9 cellular contexts compared by ENCODE assay signal in genomic region chr17:6648181-6648580, GRCh38. TPM values are rescaled to one million over a fixed set of nuclear protein-coding genes. Genes with fewer than 3 reads are reported as not detected.
DNase-seq lines count a peak whose midpoint lies in the region; ATAC-seq and TF ChIP-seq lines count a peak whose summit lies in the region.
"Had no signal": no experiment of that assay in that cellular context is flagged by ENCODE, and none has a peak within 500 bp of the region (broad histone marks: within the 10 kb centered on the region; RNA-seq: fewer than 3 reads in every experiment).

No MANE protein-coding gene starts in this region.

- peak overlapping the region; percentile 3 for H3K4me2 ChIP-seq in DOHH2 (ENCODE audit: low read length)

- H3K36me3 ChIP-seq in DOHH2 (ENCODE audit: control insufficient read depth, low read length) (peaks cover 75% of the 10 kb centered on the region), WERI-Rb-1 (peaks cover 48% of the 10 kb centered on the region), liver (ENCODE audit: control insufficient read depth in 4 of 4, insufficient read depth in 3 of 4, low read depth in 1 of 4, low read length in 3 of 4) (peaks cover 3 to 18% (median 11%) of the 10 kb centered on the region in 4 donors), psoas muscle (ENCODE audit: insufficient read depth in 1 of 2, low read depth in 1 of 2) (peaks cover 5 to 71% of the 10 kb centered on the region in 2 donors), Peyer's patch (peaks cover 0 to 21% (median 0%) of the 10 kb centered on the region in 3 donors)

- H3K27ac ChIP-seq in DOHH2 (ENCODE audit: low read depth, low read length) (no peak overlapping the region), WERI-Rb-1 (no peak overlapping the region), liver (ENCODE audit: low read depth in 1 of 2, low read length in 2 of 2) (no peak overlapping the region), psoas muscle (no peak overlapping the region), Peyer's patch (no peak overlapping the region)

- H3K79me2 ChIP-seq in DOHH2 (ENCODE audit: control insufficient read depth, low read length): peaks cover 87% of the 10 kb centered on the region

- ATAC-seq in psoas muscle (no peak), HG03097 (IDR thresholded peaks at IDR 0.05; ENCODE audit: low FRiP score, unreplicated experiment) (no peak)

- peaks cover 7% of the 10 kb centered on the region; the same call in 1 of the 2 replicates for H4K20me1 ChIP-seq in DOHH2 (ENCODE audit: control insufficient read depth, insufficient read depth, low read depth, low read length)

- H3K4me1 ChIP-seq in DOHH2 (ENCODE audit: control insufficient read depth, low read length) (peaks cover 52% of the 10 kb centered on the region), liver (ENCODE audit: control insufficient read depth in 4 of 4, insufficient read depth in 4 of 4, low read length in 3 of 4) (peaks cover 3 to 37% (median 29%) of the 10 kb centered on the region in 4 donors), psoas muscle (peaks cover 24% of the 10 kb centered on the region), Peyer's patch (peaks cover 0 to 17% (median 3%) of the 10 kb centered on the region in 4 donors)

- DNase-seq in HT1080 (ENCODE audit: low read depth) (peak; percentile 26), WERI-Rb-1 (no peak), psoas muscle (no peak), Peyer's patch (no peak)
- DNase-seq: activated naive CD4-positive, alpha-beta T cell; MG63 had no signal

- peaks cover 15% of the 10 kb centered on the region for H3F3A ChIP-seq in DOHH2 (ENCODE audit: control insufficient read depth, insufficient read depth)

- H3K9me3 ChIP-seq in DOHH2 (ENCODE audit: control insufficient read depth, insufficient read depth, low read length): no peaks in the 10 kb centered on the region
- H3K9me3 ChIP-seq in WERI-Rb-1 (ENCODE audit: severe bottlenecking): peaks cover 3% of the 10 kb centered on the region
- H3K9me3 ChIP-seq in liver (ENCODE audit: control insufficient read depth in 4 of 4, low read length in 3 of 4): no peaks in the 10 kb centered on the region
- no peaks in the 10 kb centered on the region for H3K9me3 ChIP-seq in psoas muscle
- H3K9me3 ChIP-seq in Peyer's patch: no peaks in the 10 kb centered on the region
- H3K9me3 ChIP-seq: MG63 had no signal

- H3K4me3 ChIP-seq in DOHH2 (ENCODE audit: low read length) (no peak overlapping the region), WERI-Rb-1 (ENCODE audit: low read depth, low read length) (no peak overlapping the region), liver (ENCODE audit: low read depth in 1 of 3, low read length in 3 of 3) (no peak overlapping the region), psoas muscle (no peak overlapping the region), Peyer's patch (no peak overlapping the region)
- H3K4me3 ChIP-seq: MG63 had no signal

- TF ChIP-seq RAD21 in liver (IDR thresholded peaks at IDR 0.05): peak; percentile 54 to 64

- TF ChIP-seq POLR2A in Peyer's patch (IDR thresholded peaks at IDR 0.05): no peak

- TF ChIP-seq CTCF in DOHH2 (IDR thresholded peaks at IDR 0.05; ENCODE audit: low read depth, low read length, poor library complexity, severe bottlenecking) (peak; percentile 60), WERI-Rb-1 (IDR thresholded peaks at IDR 0.05; ENCODE audit: low read depth, low read length) (peak; percentile 39; the same call in 1 of the 2 replicates), liver (IDR thresholded peaks at IDR 0.05; ENCODE audit: low read depth, low read length, missing input control) (no peak), psoas muscle (IDR thresholded peaks at IDR 0.05) (no peak), Peyer's patch (IDR thresholded peaks at IDR 0.05) (peak in 3 of 6 experiments; percentile 45 to 59 (median 49))

- intact Hi-C loops in psoas muscle (cut with DNase I): loop anchor here (10.0 kb wide), 1 partner anchor 173 kb away; no protein-coding TSS in a partner anchor

- no peak overlapping the region for H3K9ac ChIP-seq in liver (ENCODE audit: low read depth in 1 of 2, low read length in 2 of 2)

- H3K27me3 ChIP-seq in DOHH2 (ENCODE audit: control insufficient read depth, low read length) (no peaks in the 10 kb centered on the region), WERI-Rb-1 (ENCODE audit: insufficient read depth, low read depth, severe bottlenecking) (no peaks in the 10 kb centered on the region), liver (ENCODE audit: control insufficient read depth in 4 of 4, insufficient read depth in 4 of 4, low read length in 3 of 4) (no peaks in the 10 kb centered on the region), psoas muscle (ENCODE audit: insufficient read depth in 3 of 3, low read length in 2 of 3) (no peaks in the 10 kb centered on the region), Peyer's patch (no peaks in the 10 kb centered on the region)
- H3K27me3 ChIP-seq: MG63 had no signal

- H3K9me2 ChIP-seq in DOHH2 (replicated peaks; ENCODE audit: control insufficient read depth, low read length): no peaks in the 10 kb centered on the region

TF ChIP-seq in liver, 16 proteins besides CTCF, POLR2A, EP300 and RAD21:
- TF ChIP-seq REST (IDR thresholded peaks at IDR 0.05): no peak
- TF ChIP-seq JUND (IDR thresholded peaks at IDR 0.05): no peak
- TF ChIP-seq ATF3 (IDR thresholded peaks at IDR 0.05): no peak

RNA-seq across cellular contexts. Expression of gene MED31, which starts 3.2 kb away (rescaled TPM):
- 37.8 and 48.5 TPM in 2 replicates for total RNA-seq in HT1080 (2014; rRNA removed; shearing (Covaris generic))
- 13.9 and 16.0 TPM in 2 replicates for polyA plus RNA-seq in HT1080 (2015; cell fraction: cytosol; rRNA removed)
- polyA plus RNA-seq in HT1080 (2015; cell fraction: nucleus; rRNA removed): 14.5 and 18.6 TPM in 2 replicates
- total RNA-seq in liver (10 to 100 TPM in 1 of 2 donors, 1 to 10 TPM in 1; 6.9 to 10.4 TPM), psoas muscle (10 to 100 TPM; 12.2 to 12.8 (median 12.7) TPM), Peyer's patch (1 to 10 TPM; 2.0 to 4.9 (median 3.1) TPM)
- polyA plus RNA-seq in liver (10 to 100 TPM in 1 of 2 donors, 1 to 10 TPM in 1; 7.0 to 29.8 TPM), psoas muscle (10 to 100 TPM; 12.7 to 55.2 (median 22.0) TPM)

RNA-seq across cellular contexts. Expression of gene C17orf100, which starts 3.4 kb away (rescaled TPM):
- total RNA-seq in HT1080 (2014; rRNA removed; shearing (Covaris generic)): 0.23 and 0.31 TPM in 2 replicates
- 4.0 and 5.4 TPM in 2 replicates for polyA plus RNA-seq in HT1080 (2015; cell fraction: cytosol; rRNA removed)
- 1.6 and 2.2 TPM in 2 replicates for polyA plus RNA-seq in HT1080 (2015; cell fraction: nucleus; rRNA removed)
- 1 to 10 TPM in 1 of 2 donors, under 1 TPM in 1; 0.56 to 2.2 TPM for total RNA-seq in liver
- 10 to 100 TPM in 1 of 2 donors, 1 to 10 TPM in 1; 3.3 to 33.2 TPM for polyA plus RNA-seq in liver
- total RNA-seq in psoas muscle: under 1 TPM; 0.34 to 0.77 (median 0.65) TPM
- 1 to 10 TPM in 2 of 3 donors, under 1 TPM in 1; 0.61 to 1.4 (median 1.3) TPM for polyA plus RNA-seq in psoas muscle
- 10 to 100 TPM in 1 of 4 donors, 1 to 10 TPM in 3; 2.3 to 16.5 (median 3.1) TPM for total RNA-seq in Peyer's patch

RNA-seq across cellular contexts. Expression of gene TXNDC17, which starts 7.3 kb away (rescaled TPM):
- total RNA-seq in HT1080 (2014; rRNA removed; shearing (Covaris generic)): 108 and 116 TPM in 2 replicates
- 221 and 347 TPM in 2 replicates for polyA plus RNA-seq in HT1080 (2015; cell fraction: cytosol; rRNA removed)
- polyA plus RNA-seq in HT1080 (2015; cell fraction: nucleus; rRNA removed): 74.1 and 97.9 TPM in 2 replicates
- total RNA-seq in liver: 10 to 100 TPM; 32.9 to 58.4 TPM
- polyA plus RNA-seq in liver: 100 to 1,000 TPM; 141 to 329 TPM
- 10 to 100 TPM; 27.5 to 41.1 (median 30.9) TPM for total RNA-seq in psoas muscle
- polyA plus RNA-seq in psoas muscle: 100 to 1,000 TPM in 2 of 3 donors, 10 to 100 TPM in 1; 81.1 to 159 (median 100) TPM
- 100 to 1,000 TPM in 3 of 4 donors, 10 to 100 TPM in 1; 73.9 to 192 (median 149) TPM for total RNA-seq in Peyer's patch

RNA-seq across cellular contexts. Expression of gene KIAA0753, which starts 7.7 kb away (rescaled TPM):
- 14.0 and 14.2 TPM in 2 replicates for total RNA-seq in HT1080 (2014; rRNA removed; shearing (Covaris generic))
- polyA plus RNA-seq in HT1080 (2015; cell fraction: cytosol; rRNA removed): 10.1 and 11.2 TPM in 2 replicates
- polyA plus RNA-seq in HT1080 (2015; cell fraction: nucleus; rRNA removed): 27.9 TPM in 2 replicates
- 1 to 10 TPM; 3.8 to 5.9 TPM for total RNA-seq in liver
- 1 to 10 TPM; 2.0 to 2.1 TPM for polyA plus RNA-seq in liver
- total RNA-seq in psoas muscle: 1 to 10 TPM; 2.7 to 4.3 (median 3.0) TPM
- polyA plus RNA-seq in psoas muscle: 1 to 10 TPM; 2.4 to 4.7 (median 3.5) TPM
- 10 to 100 TPM; 14.7 to 36.3 (median 23.3) TPM for total RNA-seq in Peyer's patch

Comparison
In these comparisons a context has a peak if more than half of its experiments do, and no peak if none do; other contexts are left out.
1. CTCF ChIP-seq: peak in DOHH2 (single experiment) and WERI-Rb-1 (single experiment); none in liver (single experiment) and psoas muscle (single experiment).